8 cellular contexts compared by ENCODE assay signal in the genomic region with DNA sequence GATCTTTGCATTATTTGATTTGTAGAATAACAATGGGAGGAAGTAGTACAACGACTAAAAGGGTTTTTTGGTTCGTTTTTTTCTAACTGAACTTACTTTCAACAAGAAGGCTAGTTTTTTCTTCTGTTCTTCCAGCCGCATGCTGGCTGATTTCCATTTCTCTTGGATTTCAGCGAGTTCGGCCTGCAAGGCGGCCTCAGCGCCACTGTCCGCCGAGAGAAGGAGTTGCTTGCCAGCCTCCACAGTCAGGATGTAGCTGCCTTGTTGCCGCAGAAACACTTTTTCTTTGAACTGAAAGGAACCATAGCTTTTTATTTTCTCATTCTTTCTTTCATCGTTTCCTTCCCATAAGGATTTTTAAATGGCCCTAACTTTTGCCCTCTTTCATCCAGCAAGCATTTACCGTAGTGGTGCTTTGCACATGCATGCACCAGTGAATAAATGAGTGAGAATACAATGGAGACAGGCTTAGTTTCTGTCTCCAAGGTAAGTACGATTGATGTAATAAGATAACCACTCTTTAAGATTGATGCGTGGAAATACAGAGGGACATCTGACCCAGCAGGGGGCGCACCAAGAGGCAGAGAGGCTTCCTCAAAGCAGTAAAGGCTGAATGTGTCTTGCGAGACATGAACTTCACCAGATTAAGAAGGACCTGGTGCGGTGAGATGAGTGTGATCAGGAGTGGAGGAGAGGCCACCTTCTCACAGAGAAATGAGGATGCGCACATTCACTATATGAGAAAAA.
DNase-seq lines count a peak whose midpoint lies in the region; ATAC-seq and TF ChIP-seq lines count a peak whose summit lies in the region.

No MANE protein-coding gene starts in this region.

- no peaks in the 10 kb centered on the region for H3K4me1 Mint-ChIP-seq in activated CD4-positive, alpha-beta memory T cell treated with anti-CD3 and anti-CD28 coated beads, Interleukin-2, amount 10 ng/mL, durations not matched to agents 7 days and 5 days

- H3K9me3 Mint-ChIP-seq in activated CD4-positive, alpha-beta memory T cell treated with anti-CD3 and anti-CD28 coated beads, Interleukin-2, amount 10 ng/mL, durations not matched to agents 7 days and 5 days, result no peaks in the 10 kb centered on the region

- peak; percentile 47 for TF ChIP-seq CTCF in foreskin keratinocyte (conservative IDR thresholded peaks at IDR 0.05)
- no peak for TF ChIP-seq CTCF in GM20000 (IDR thresholded peaks at IDR 0.05; ENCODE audit: extremely low read depth, missing control alignments)

- CTCF ChIA-PET in activated CD4-positive, alpha-beta memory T cell treated with anti-CD3 and anti-CD28 coated beads, Interleukin-2, amount 10 ng/mL, durations not matched to agents 7 days and 5 days (lab: Charles Lee), result interaction anchor here (1.1 kb wide), 1 partner anchor 13 kb away, joined by 3 read pairs; no protein-coding TSS in a partner anchor

- H3K27me3 ChIP-seq in foreskin keratinocyte, result no peaks in the 10 kb centered on the region

- POLR2A ChIA-PET in activated CD4-positive, alpha-beta memory T cell treated with anti-CD3 and anti-CD28 coated beads, Interleukin-2, amount 10 ng/mL, durations not matched to agents 7 days and 5 days (lab: Charles Lee), result no interaction called here

- peaks cover 57% of the 10 kb centered on the region for H3K36me3 Mint-ChIP-seq in activated CD4-positive, alpha-beta memory T cell treated with anti-CD3 and anti-CD28 coated beads, Interleukin-2, amount 10 ng/mL, durations not matched to agents 7 days and 5 days (ENCODE audit: low read depth)

- no peaks in the 10 kb centered on the region for H3K4me1 ChIP-seq in foreskin keratinocyte

- no peak for ATAC-seq in foreskin keratinocyte
- ATAC-seq in GM21360 (IDR thresholded peaks at IDR 0.05; ENCODE audit: unreplicated experiment), result no peak

- no peaks in the 10 kb centered on the region for H3K27me3 Mint-ChIP-seq in activated CD4-positive, alpha-beta memory T cell treated with anti-CD3 and anti-CD28 coated beads, Interleukin-2, amount 10 ng/mL, durations not matched to agents 7 days and 5 days

- no peak overlapping the region for H3K27ac ChIP-seq in foreskin keratinocyte

- no peak overlapping the region for H3K4me3 Mint-ChIP-seq in activated CD4-positive, alpha-beta memory T cell treated with anti-CD3 and anti-CD28 coated beads, Interleukin-2, amount 10 ng/mL, durations not matched to agents 7 days and 5 days

- DNase-seq in ACHN (peak; percentile 19), HCEC 1CT (peak; percentile 28), foreskin keratinocyte (no peak), GM20000 (ENCODE audit: low spot score) (no peak), KG1 (lab: John Stamatoyannopoulos, UW) (no peak)
- peak; percentile 24 for DNase-seq in activated CD4-positive, alpha-beta memory T cell treated with anti-CD3 and anti-CD28 coated beads, Interleukin-2, amount 10 ng/mL, durations not matched to agents 7 days and 5 days
- peak; percentile 46 for DNase-seq in stimulated activated CD4-positive, alpha-beta T cell treated with anti-CD3 and anti-CD28 coated beads, Interleukin-12 subunit alpha, Interleukin-12 subunit beta, amount 100 ng/mL, for 4 hours

- H3K27ac Mint-ChIP-seq in activated CD4-positive, alpha-beta memory T cell treated with anti-CD3 and anti-CD28 coated beads, Interleukin-2, amount 10 ng/mL, durations not matched to agents 7 days and 5 days, result no peak overlapping the region

- in situ Hi-C loops in ACHN (cut with HindIII; ENCODE audit: low pct_ligation_motif_present, low pct_unique_long_range_greater_than_20kb, low sequenced_read_pairs), result no loop called here

Comparison
In these comparisons a context has a peak if more than half of its experiments do, and no peak if none do; other contexts are left out.
1. DNase-seq: peak in ACHN (single experiment), HCEC 1CT (single experiment), activated CD4-positive, alpha-beta memory T cell treated with anti-CD3 and anti-CD28 coated beads, Interleukin-2, amount 10 ng/mL, durations not matched to agents 7 days and 5 days (single experiment) and stimulated activated CD4-positive, alpha-beta T cell treated with anti-CD3 and anti-CD28 coated beads, Interleukin-12 subunit alpha, Interleukin-12 subunit beta, amount 100 ng/mL, for 4 hours (single experiment); none in foreskin keratinocyte (0 of 2), GM20000 (single experiment) and KG1 (single experiment).